12 cellular contexts compared by ENCODE assay signal in genomic region chr18:48802543-48803428, GRCh38.
A peak's percentile ranks its signal among the peaks of the same experiment; 100 is the strongest.
DNase-seq lines count a peak whose midpoint lies in the region; ATAC-seq and TF ChIP-seq lines count a peak whose summit lies in the region.
"Had no signal": no experiment of that assay in that cellular context is flagged by ENCODE, and none has a peak within 500 bp of the region (broad histone marks: within the 10 kb centered on the region; RNA-seq: fewer than 3 reads in every experiment).

No MANE protein-coding gene starts in this region.

- no peak for DNase-seq in activated CD4-positive, alpha-beta T cell treated with anti-CD3 and anti-CD28 coated beads, Interleukin-2, amount 10 ng/mL, durations not matched to agents 24 days and 14 days
- DNase-seq in activated CD4-positive, alpha-beta T cell treated with anti-CD3 and anti-CD28 coated beads, Interleukin-2, amount 50 U/mL, for 4 hours: no peak
- no peak for DNase-seq in effector memory CD8-positive, alpha-beta T cell
- DNase-seq in transverse colon (peak; percentile 6), T-helper 9 cell (no peak)
- DNase-seq: cortex of kidney, NCI-H1930 had no signal

- in situ Hi-C loops in transverse colon (cut with MboI; ENCODE audit: low pct_ligation_motif_present in 1 of 4, low pct_unique_long_range_greater_than_20kb in 1 of 4, low sequenced_read_pairs in 3 of 4): no loop called here

- H3K9me3 Mint-ChIP-seq in activated CD4-positive, alpha-beta T cell treated with anti-CD3 and anti-CD28 coated beads, Interleukin-2, amount 10 ng/mL, durations not matched to agents 24 days and 14 days: peaks cover 3% of the 10 kb centered on the region
- H3K9me3 Mint-ChIP-seq in effector memory CD8-positive, alpha-beta T cell: no peaks in the 10 kb centered on the region

- peak overlapping the region; percentile 35 for H3K9ac ChIP-seq in neural cell (ENCODE audit: low read length)

- no peaks in the 10 kb centered on the region for H3K9me3 ChIP-seq in neural cell (ENCODE audit: low read length)
- no peaks in the 10 kb centered on the region for H3K9me3 ChIP-seq in transverse colon

- H2AFZ ChIP-seq in neural cell (ENCODE audit: low read depth, low read length): no peak overlapping the region

- H3K4me3 Mint-ChIP-seq in activated CD4-positive, alpha-beta T cell treated with anti-CD3 and anti-CD28 coated beads, Interleukin-2, amount 10 ng/mL, durations not matched to agents 24 days and 14 days: no peak overlapping the region
- H3K4me3 Mint-ChIP-seq in effector memory CD8-positive, alpha-beta T cell: no peak overlapping the region

- no peak for TF ChIP-seq EP300 in neural cell (conservative IDR thresholded peaks at IDR 0.05; ENCODE audit: poor library complexity, severe bottlenecking)
- no peak for TF ChIP-seq EP300 in transverse colon (IDR thresholded peaks at IDR 0.05; ENCODE audit: low read depth)

- H3K4me3 ChIP-seq in neural cell (ENCODE audit: low read length) (no peak overlapping the region), transverse colon (no peak overlapping the region)
- H3K4me3 ChIP-seq: lung had no signal

- H3K4me2 ChIP-seq in neural cell (ENCODE audit: low read length): no peak overlapping the region

- WGBS in transverse colon (ENCODE audit: low coverage in 1 of 2), 2 donors: 90 to 100% methylated on average over 1 to 12 of the region's 12 CpGs

- H3K36me3 Mint-ChIP-seq in activated CD4-positive, alpha-beta T cell treated with anti-CD3 and anti-CD28 coated beads, Interleukin-2, amount 10 ng/mL, durations not matched to agents 24 days and 14 days (ENCODE audit: low read depth): peaks cover 5% of the 10 kb centered on the region
- H3K36me3 Mint-ChIP-seq in effector memory CD8-positive, alpha-beta T cell (ENCODE audit: insufficient read depth): peaks cover 3% of the 10 kb centered on the region

- no peaks in the 10 kb centered on the region for H4K20me1 ChIP-seq in neural cell (ENCODE audit: insufficient read depth)

- no peaks in the 10 kb centered on the region for H3F3A ChIP-seq in neural cell (ENCODE audit: insufficient read depth, low read length, poor library complexity, severe bottlenecking)

- peak overlapping the region; percentile 64 for H3K27ac ChIP-seq in neural cell (ENCODE audit: low read length)
- H3K27ac ChIP-seq in transverse colon: peak overlapping the region in 2 of 4 donors; percentile 6 to 47
- H3K27ac ChIP-seq: VCaP had no signal

- H3K9me2 ChIP-seq in neural cell (ENCODE audit: insufficient read depth, low read length): no peaks in the 10 kb centered on the region

- ATAC-seq in effector memory CD8-positive, alpha-beta T cell (replicated peaks): no peak
- no peak for ATAC-seq in GM18873 (IDR thresholded peaks at IDR 0.05; ENCODE audit: low FRiP score, unreplicated experiment)
- no peak for ATAC-seq in HG03342 (IDR thresholded peaks at IDR 0.05; ENCODE audit: unreplicated experiment)

- peak overlapping the region; percentile 97 for H3K27ac Mint-ChIP-seq in activated CD4-positive, alpha-beta T cell treated with anti-CD3 and anti-CD28 coated beads, Interleukin-2, amount 10 ng/mL, durations not matched to agents 24 days and 14 days
- H3K27ac Mint-ChIP-seq in effector memory CD8-positive, alpha-beta T cell: peak overlapping the region; percentile 79 to 86

- no peak for TF ChIP-seq RAD21 in neural cell (conservative IDR thresholded peaks at IDR 0.05)

- H3K36me3 ChIP-seq in neural cell (ENCODE audit: insufficient read depth, low read length) (peaks cover 4% of the 10 kb centered on the region), transverse colon (no peaks in the 10 kb centered on the region)

- no peaks in the 10 kb centered on the region for H3K79me2 ChIP-seq in neural cell (replicated peaks; ENCODE audit: insufficient read depth, low read length)

- intact Hi-C loops in activated CD4-positive, alpha-beta T cell treated with anti-CD3 and anti-CD28 coated beads, Interleukin-2, amount 10 ng/mL, durations not matched to agents 24 days and 14 days (cut with micrococcal nuclease): no loop called here
- intact Hi-C loops in transverse colon (cut with DNase I; ENCODE audit: low total_unique reads): no loop called here

- peaks cover 6 to 29% (median 22%) of the 10 kb centered on the region in 4 donors for H3K4me1 ChIP-seq in transverse colon

- no peaks in the 10 kb centered on the region for H3K27me3 Mint-ChIP-seq in activated CD4-positive, alpha-beta T cell treated with anti-CD3 and anti-CD28 coated beads, Interleukin-2, amount 10 ng/mL, durations not matched to agents 24 days and 14 days
- no peaks in the 10 kb centered on the region for H3K27me3 Mint-ChIP-seq in effector memory CD8-positive, alpha-beta T cell

- TF ChIP-seq POLR2A in transverse colon (IDR thresholded peaks at IDR 0.05): no peak

- TF ChIP-seq CTCF in neural cell (IDR thresholded peaks at IDR 0.05; ENCODE audit: poor library complexity, severe bottlenecking): no peak
- TF ChIP-seq CTCF in transverse colon (IDR thresholded peaks at IDR 0.05): no peak

- H3K27me3 ChIP-seq in neural cell (ENCODE audit: insufficient read depth, low read depth, low read length) (no peaks in the 10 kb centered on the region), transverse colon (no peaks in the 10 kb centered on the region)

- peaks cover 78% of the 10 kb centered on the region for H3K4me1 Mint-ChIP-seq in activated CD4-positive, alpha-beta T cell treated with anti-CD3 and anti-CD28 coated beads, Interleukin-2, amount 10 ng/mL, durations not matched to agents 24 days and 14 days
- peaks cover 42% of the 10 kb centered on the region in 2 donors for H3K4me1 Mint-ChIP-seq in effector memory CD8-positive, alpha-beta T cell (ENCODE audit: low read depth in 2 of 2)

TF ChIP-seq in neural cell, 6 proteins besides CTCF, POLR2A, EP300 and RAD21:
- no peak for TF ChIP-seq POLR2AphosphoS5 (IDR thresholded peaks at IDR 0.05)
- no peak for TF ChIP-seq TAF1 (IDR thresholded peaks at IDR 0.05; ENCODE audit: low read depth)
- no peak for TF ChIP-seq EZH2 (IDR thresholded peaks at IDR 0.05; ENCODE audit: borderline replicate concordance, insufficient read depth, low read length, poor library complexity, severe bottlenecking)
- TF ChIP-seq, protein P1, sequence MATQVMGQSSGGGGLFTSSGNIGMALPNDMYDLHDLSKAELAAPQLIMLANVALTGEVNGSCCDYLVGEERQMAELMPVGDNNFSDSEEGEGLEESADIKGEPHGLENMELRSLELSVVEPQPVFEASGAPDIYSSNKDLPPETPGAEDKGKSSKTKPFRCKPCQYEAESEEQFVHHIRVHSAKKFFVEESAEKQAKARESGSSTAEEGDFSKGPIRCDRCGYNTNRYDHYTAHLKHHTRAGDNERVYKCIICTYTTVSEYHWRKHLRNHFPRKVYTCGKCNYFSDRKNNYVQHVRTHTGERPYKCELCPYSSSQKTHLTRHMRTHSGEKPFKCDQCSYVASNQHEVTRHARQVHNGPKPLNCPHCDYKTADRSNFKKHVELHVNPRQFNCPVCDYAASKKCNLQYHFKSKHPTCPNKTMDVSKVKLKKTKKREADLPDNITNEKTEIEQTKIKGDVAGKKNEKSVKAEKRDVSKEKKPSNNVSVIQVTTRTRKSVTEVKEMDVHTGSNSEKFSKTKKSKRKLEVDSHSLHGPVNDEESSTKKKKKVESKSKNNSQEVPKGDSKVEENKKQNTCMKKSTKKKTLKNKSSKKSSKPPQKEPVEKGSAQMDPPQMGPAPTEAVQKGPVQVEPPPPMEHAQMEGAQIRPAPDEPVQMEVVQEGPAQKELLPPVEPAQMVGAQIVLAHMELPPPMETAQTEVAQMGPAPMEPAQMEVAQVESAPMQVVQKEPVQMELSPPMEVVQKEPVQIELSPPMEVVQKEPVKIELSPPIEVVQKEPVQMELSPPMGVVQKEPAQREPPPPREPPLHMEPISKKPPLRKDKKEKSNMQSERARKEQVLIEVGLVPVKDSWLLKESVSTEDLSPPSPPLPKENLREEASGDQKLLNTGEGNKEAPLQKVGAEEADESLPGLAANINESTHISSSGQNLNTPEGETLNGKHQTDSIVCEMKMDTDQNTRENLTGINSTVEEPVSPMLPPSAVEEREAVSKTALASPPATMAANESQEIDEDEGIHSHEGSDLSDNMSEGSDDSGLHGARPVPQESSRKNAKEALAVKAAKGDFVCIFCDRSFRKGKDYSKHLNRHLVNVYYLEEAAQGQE (IDR thresholded peaks at IDR 0.05; ENCODE audit: borderline replicate concordance): peak; percentile 84
- peak; percentile 29 for TF ChIP-seq SMC3 (conservative IDR thresholded peaks at IDR 0.05; ENCODE audit: poor library complexity)
- no peak for TF ChIP-seq MXI1 (conservative IDR thresholded peaks at IDR 0.05; ENCODE audit: poor library complexity, severe bottlenecking)
